1 cellular context compared by ENCODE assay signal in genomic region chr2:37854676-37855282, GRCh38.
TF ChIP-seq lines count a peak whose summit lies in the region.

No MANE protein-coding gene starts in this region.

TF ChIP-seq in GM12878, 131 proteins besides CTCF, POLR2A, EP300 and RAD21:
- TF ChIP-seq BCL3 (IDR thresholded peaks at IDR 0.05; ENCODE audit: borderline replicate concordance, insufficient read depth, low read depth, low read length, poor library complexity, severe bottlenecking), result peak; percentile 14
- no peak for TF ChIP-seq PKNOX1 (IDR thresholded peaks at IDR 0.05)
